8 cellular contexts compared by ENCODE assay signal in the genomic region with DNA sequence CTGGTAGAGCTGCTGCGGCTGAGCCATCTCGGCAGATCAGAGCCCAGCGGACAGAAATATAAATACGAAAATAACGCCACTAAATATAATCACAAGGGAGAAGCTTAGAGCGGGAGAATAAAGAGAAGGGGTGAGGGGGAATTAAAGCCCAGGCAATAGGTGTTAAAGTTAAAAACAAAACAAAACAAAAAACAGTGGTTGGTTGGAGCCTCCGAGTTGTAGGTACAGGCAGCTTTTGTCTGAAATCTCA. TPM values are rescaled to one million over a fixed set of nuclear protein-coding genes. Genes with fewer than 3 reads are reported as not detected.
DNase-seq lines count a peak whose midpoint lies in the region; ATAC-seq, FAIRE-seq and TF ChIP-seq lines count a peak whose summit lies in the region.

No MANE protein-coding gene starts in this region.

- no peaks in the 10 kb centered on the region for H3K9me3 ChIP-seq in A549

- WGBS in A549 (ENCODE audit: missing lambda C conversion rate): 0% methylated on average over 7 of the region's 7 CpGs

- no peak for TF ChIP-seq POLR2A in A549 (IDR thresholded peaks at IDR 0.05; ENCODE audit: low read length)

- in situ Hi-C loops in KBM-7 (cut with MboI; ENCODE audit: low pct_unique_long_range_greater_than_20kb, low sequenced_read_pairs): loop anchor here (10.0 kb wide), 1 partner anchor 151 kb away; no protein-coding TSS in a partner anchor

- H3K4me3 ChIP-seq in A549 (peak overlapping the region; percentile 77), coronary artery (peak overlapping the region; percentile 95)

- ATAC-seq in A549 (no peak), naive B cell (ENCODE audit: low read depth in 2 of 2) (no peak), HG03521 (IDR thresholded peaks at IDR 0.05; ENCODE audit: unreplicated experiment) (no peak), HG02973 (IDR thresholded peaks at IDR 0.05; ENCODE audit: unreplicated experiment) (no peak)

- FAIRE-seq in A549 (lab: Jason Lieb, UNC) (no peak), frontal cortex (lab: Jason Lieb, UNC) (no peak)

- no peaks in the 10 kb centered on the region for H3K9me3 Mint-ChIP-seq in IgD-negative memory B cell
- H3K9me3 Mint-ChIP-seq in naive B cell: peaks cover 0 to 2% (median 0%) of the 10 kb centered on the region in 7 donors

- peaks cover 16 to 20% (median 19%) of the 10 kb centered on the region in 3 donors for H3K4me1 Mint-ChIP-seq in IgD-negative memory B cell
- H3K4me1 Mint-ChIP-seq in naive B cell: peaks cover 28 to 54% (median 42%) of the 10 kb centered on the region in 3 donors

- H3K4me3 Mint-ChIP-seq in IgD-negative memory B cell: peak overlapping the region; percentile 74 to 92 (median 82)
- peak overlapping the region; percentile 78 to 92 (median 88) for H3K4me3 Mint-ChIP-seq in naive B cell

- H3K4me2 ChIP-seq in A549: peak overlapping the region; percentile 91

- peak overlapping the region in 1 of 3 donors; percentile 48 for H3K27ac Mint-ChIP-seq in IgD-negative memory B cell
- H3K27ac Mint-ChIP-seq in naive B cell: no peak overlapping the region

- POLR2A ChIA-PET in A549 (lab: Yijun Ruan, JAX): interaction anchor here (0.6 to 2.0 kb wide), 5 partner anchors 26 to 1217 kb away, joined by 3 to 24 read pairs (median 4); no protein-coding TSS in a partner anchor

- TF ChIP-seq EP300 in A549 (IDR thresholded peaks at IDR 0.05): no peak

- H3K27me3 Mint-ChIP-seq in IgD-negative memory B cell (peaks cover 65% of the 10 kb centered on the region), naive B cell (peaks cover 77 to 84% (median 80%) of the 10 kb centered on the region in 3 donors)

- H3K36me3 Mint-ChIP-seq in IgD-negative memory B cell (peaks cover 1% of the 10 kb centered on the region), naive B cell (peaks cover 0 to 8% of the 10 kb centered on the region in 2 donors)

- H3K4me1 ChIP-seq in A549: peaks cover 7% of the 10 kb centered on the region; the same call in 1 of the 3 replicates

- DNase-seq in A549 (ENCODE audit: low read depth in 1 of 2, low spot score in 1 of 2) (no peak), coronary artery (ENCODE audit: low spot score) (no peak), naive B cell (no peak), frontal cortex (ENCODE audit: low spot score in 2 of 2) (no peak), KBM-7 (no peak)

- TF ChIP-seq RAD21 in A549 (conservative IDR thresholded peaks at IDR 0.05 in 1 of 2, IDR thresholded peaks at IDR 0.05 in 1 of 2): no peak

- H3K27ac ChIP-seq in A549 (peak overlapping the region; percentile 70 to 86), coronary artery (peak overlapping the region; percentile 76 to 93)

- no peak for TF ChIP-seq CTCF in A549 (IDR thresholded peaks at IDR 0.05)
- no peak for TF ChIP-seq CTCF in coronary artery (IDR thresholded peaks at IDR 0.05)

- CTCF ChIA-PET in A549 (lab: Yijun Ruan, JAX): interaction anchor here (1.0 to 3.8 kb wide), 15 partner anchors 9 to 1416 kb away, joined by 3 to 32 read pairs (median 3); no protein-coding TSS in a partner anchor

TF ChIP-seq in A549, 52 proteins besides CTCF, POLR2A, EP300 and RAD21:
- TF ChIP-seq, protein P1, sequence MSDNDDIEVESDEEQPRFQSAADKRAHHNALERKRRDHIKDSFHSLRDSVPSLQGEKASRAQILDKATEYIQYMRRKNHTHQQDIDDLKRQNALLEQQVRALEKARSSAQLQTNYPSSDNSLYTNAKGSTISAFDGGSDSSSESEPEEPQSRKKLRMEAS (IDR thresholded peaks at IDR 0.05): no peak
- TF ChIP-seq EHMT2 (IDR thresholded peaks at IDR 0.05; ENCODE audit: low read depth) (no peak), MAFK (IDR thresholded peaks at IDR 0.05; ENCODE audit: partially characterized antibody) (no peak), RNF2 (IDR thresholded peaks at IDR 0.05; ENCODE audit: borderline replicate concordance, low read depth) (no peak; the same call in 1 of the 2 replicates), RARB (CRISPR knock-in tag; IDR thresholded peaks at IDR 0.05) (no peak)
- TF ChIP-seq, protein P2, sequence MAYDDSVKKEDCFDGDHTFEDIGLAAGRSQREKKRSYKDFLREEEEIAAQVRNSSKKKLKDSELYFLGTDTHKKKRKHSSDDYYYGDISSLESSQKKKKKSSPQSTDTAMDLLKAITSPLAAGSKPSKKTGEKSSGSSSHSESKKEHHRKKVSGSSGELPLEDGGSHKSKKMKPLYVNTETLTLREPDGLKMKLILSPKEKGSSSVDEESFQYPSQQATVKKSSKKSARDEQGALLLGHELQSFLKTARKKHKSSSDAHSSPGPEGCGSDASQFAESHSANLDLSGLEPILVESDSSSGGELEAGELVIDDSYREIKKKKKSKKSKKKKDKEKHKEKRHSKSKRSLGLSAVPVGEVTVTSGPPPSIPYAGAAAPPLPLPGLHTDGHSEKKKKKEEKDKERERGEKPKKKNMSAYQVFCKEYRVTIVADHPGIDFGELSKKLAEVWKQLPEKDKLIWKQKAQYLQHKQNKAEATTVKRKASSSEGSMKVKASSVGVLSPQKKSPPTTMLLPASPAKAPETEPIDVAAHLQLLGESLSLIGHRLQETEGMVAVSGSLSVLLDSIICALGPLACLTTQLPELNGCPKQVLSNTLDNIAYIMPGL (CRISPR knock-in tag; IDR thresholded peaks at IDR 0.05; ENCODE audit: borderline replicate concordance): no peak
- TF ChIP-seq, protein P3, sequence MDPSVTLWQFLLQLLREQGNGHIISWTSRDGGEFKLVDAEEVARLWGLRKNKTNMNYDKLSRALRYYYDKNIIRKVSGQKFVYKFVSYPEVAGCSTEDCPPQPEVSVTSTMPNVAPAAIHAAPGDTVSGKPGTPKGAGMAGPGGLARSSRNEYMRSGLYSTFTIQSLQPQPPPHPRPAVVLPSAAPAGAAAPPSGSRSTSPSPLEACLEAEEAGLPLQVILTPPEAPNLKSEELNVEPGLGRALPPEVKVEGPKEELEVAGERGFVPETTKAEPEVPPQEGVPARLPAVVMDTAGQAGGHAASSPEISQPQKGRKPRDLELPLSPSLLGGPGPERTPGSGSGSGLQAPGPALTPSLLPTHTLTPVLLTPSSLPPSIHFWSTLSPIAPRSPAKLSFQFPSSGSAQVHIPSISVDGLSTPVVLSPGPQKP (IDR thresholded peaks at IDR 0.05; ENCODE audit: low read depth, low read length): no peak

RNA-seq across cellular contexts. Expression of a gene that starts 1.3 kb away (rescaled TPM):
- 2.9 and 4.2 TPM in 2 replicates for polyA plus RNA-seq in A549 (2011; rRNA removed)
- polyA plus RNA-seq in A549 (2012; cell fraction: cytosol; rRNA removed): 0.70 and 0.97 TPM in 2 replicates
- polyA plus RNA-seq in A549 (2012; cell fraction: nucleus; rRNA removed): 1.9 and 2.3 TPM in 2 replicates
- polyA plus RNA-seq in A549 (2017; fragmentation: RNase III; extraction: RNeasy Plus Mini Kit Qiagen cat#74134 plus additional on column Dnase treatment): 1.9 to 2.1 TPM (median 2.0 TPM) in 3 replicates
- polyA minus RNA-seq in A549 (2011; rRNA and poly(A)+ RNA removed): 12.2 and 12.5 TPM in 2 replicates
- polyA plus RNA-seq in IgD-negative memory B cell: 0.33 TPM
- 1 to 10 TPM in 1 of 6 donors, under 1 TPM in 2, not detected in 3; 0.56 to 1.9 (median 0.90) TPM for polyA plus RNA-seq in naive B cell (ENCODE audit: low read depth in 6 of 6)
- 39.5 TPM for total RNA-seq in frontal cortex
